In the genomic region with DNA sequence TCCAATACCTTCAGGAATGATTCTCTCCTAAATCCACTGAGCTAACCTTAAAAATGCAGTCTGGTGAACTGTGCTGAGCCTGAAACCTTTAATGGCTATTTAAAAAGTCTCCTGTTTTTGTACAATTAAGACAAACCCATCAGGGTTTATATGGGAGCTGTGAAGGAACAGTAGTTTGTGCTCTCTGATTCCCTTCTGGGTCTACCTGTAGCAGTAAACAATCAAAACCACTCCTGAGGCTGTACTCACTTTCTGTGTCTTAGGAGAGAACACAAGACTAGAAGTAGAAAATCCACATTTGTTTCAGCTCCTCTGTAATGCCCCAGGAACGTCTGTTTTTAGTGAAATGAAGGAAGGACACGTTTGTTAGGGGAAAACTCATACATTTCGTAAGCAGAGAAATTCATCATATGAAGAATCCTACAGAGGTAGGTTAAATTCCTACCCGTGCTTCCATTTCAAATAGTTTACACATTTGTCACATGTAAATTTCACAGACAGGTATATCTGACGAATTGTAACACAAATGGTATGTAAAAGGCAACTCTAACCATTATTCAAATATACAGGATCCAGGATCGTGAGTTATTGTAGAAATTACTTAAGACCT, we compare ENCODE assay signal across 18 cellular contexts. TPM values are rescaled to one million over a fixed set of nuclear protein-coding genes. Genes with fewer than 3 reads are reported as not detected.
DNase-seq lines count a peak whose midpoint lies in the region; ATAC-seq and TF ChIP-seq lines count a peak whose summit lies in the region.
"Had no signal": no experiment of that assay in that cellular context is flagged by ENCODE, and none has a peak within 500 bp of the region (broad histone marks: within the 10 kb centered on the region; RNA-seq: fewer than 3 reads in every experiment).

No MANE protein-coding gene starts in this region.

- H3K9me3 ChIP-seq in HAP-1 (no peaks in the 10 kb centered on the region), RWPE2 (ENCODE audit: severe bottlenecking) (no peaks in the 10 kb centered on the region), gastroesophageal sphincter (no peaks in the 10 kb centered on the region), smooth muscle cell (replicated peaks; ENCODE audit: low read depth) (no peaks in the 10 kb centered on the region), heart right ventricle (no peaks in the 10 kb centered on the region)
- H3K9me3 ChIP-seq: tibial nerve had no signal

- peaks cover 3% of the 10 kb centered on the region for H3F3A ChIP-seq in smooth muscle cell (ENCODE audit: low read depth)

- in situ Hi-C loops in HAP-1 (cut with MboI; ENCODE audit: low sequenced_read_pairs) = no loop called here

- H2AFZ ChIP-seq in smooth muscle cell (ENCODE audit: low read depth) = no peak overlapping the region

- H3K79me2 ChIP-seq in smooth muscle cell (ENCODE audit: low read depth) = peaks cover 87% of the 10 kb centered on the region

- H3K9ac ChIP-seq in smooth muscle cell (ENCODE audit: low read depth) = peak overlapping the region; percentile 86

- H3K27ac ChIP-seq in RWPE2 (ENCODE audit: poor library complexity, severe bottlenecking) (peak overlapping the region; percentile 75), gastroesophageal sphincter (peak overlapping the region in 3 of 4 donors; percentile 13 to 91 (median 85)), smooth muscle cell (ENCODE audit: low read depth) (peak overlapping the region; percentile 85), heart right ventricle (peak overlapping the region in 2 of 10 donors; percentile 31 to 41)
- H3K27ac ChIP-seq: C4-2B had no signal

- peak overlapping the region; percentile 3; the same call in 1 of the 2 replicates for H3K4me3 ChIP-seq in HAP-1
- no peak overlapping the region for H3K4me3 ChIP-seq in RWPE2 (ENCODE audit: severe bottlenecking)
- H3K4me3 ChIP-seq in gastroesophageal sphincter = no peak overlapping the region
- peak overlapping the region; percentile 87 for H3K4me3 ChIP-seq in smooth muscle cell
- H3K4me3 ChIP-seq in heart right ventricle = no peak overlapping the region
- H3K4me3 ChIP-seq: tibial nerve had no signal

- peaks cover 77% of the 10 kb centered on the region for H4K20me1 ChIP-seq in smooth muscle cell (ENCODE audit: low read depth)

- no peak for TF ChIP-seq POLR2A in gastroesophageal sphincter (IDR thresholded peaks at IDR 0.05)

- ATAC-seq in RWPE2 (ENCODE audit: low read depth) (peak; percentile 70), gastroesophageal sphincter (no peak), heart right ventricle (no peak), HG03108 (IDR thresholded peaks at IDR 0.05; ENCODE audit: unreplicated experiment) (no peak)

- H3K4me1 ChIP-seq in HAP-1 (peaks cover 32% of the 10 kb centered on the region), RWPE2 (ENCODE audit: insufficient read depth, poor library complexity, severe bottlenecking) (peaks cover 25% of the 10 kb centered on the region), gastroesophageal sphincter (peaks cover 0 to 66% (median 9%) of the 10 kb centered on the region in 3 donors), smooth muscle cell (ENCODE audit: low read depth) (peaks cover 45% of the 10 kb centered on the region), heart right ventricle (peaks cover 5 to 68% (median 49%) of the 10 kb centered on the region in 9 donors)

- no peak for DNase-seq in HAP-1 (ENCODE audit: low spot score in 2 of 2)
- DNase-seq in RWPE2 (ENCODE audit: low spot score) = no peak
- DNase-seq in smooth muscle cell (lab: John Stamatoyannopoulos, UW; ENCODE audit: unreplicated experiment) = no peak
- DNase-seq in activated CD4-positive, alpha-beta T cell treated with anti-CD3 and anti-CD28 coated beads, Interleukin-2, amount 50 U/mL, for 48 hours = no peak
- DNase-seq in heart right ventricle = no peak
- no peak for DNase-seq in HuH-7 (ENCODE audit: low spot score)
- DNase-seq: activated CD4-positive, alpha-beta T cell treated with anti-CD3 and anti-CD28 coated beads for 48 hours; activated naive CD4-positive, alpha-beta T cell treated with Interleukin-2 at 50 U/mL for 16 hours; DMS153; glutamatergic neuron; NCI-H2227 treated with DMSO at 0.1 percent for 48 hours; occipital lobe; SHP77; T1000 had no signal

- WGBS in gastroesophageal sphincter (ENCODE audit: low coverage in 1 of 2), 2 donors = 43 to 66% methylated on average over 6 of the region's 6 CpGs
- 47% methylated on average over 6 of the region's 6 CpGs for WGBS in smooth muscle cell (ENCODE audit: low lambda C conversion rate)
- 71 to 76% methylated on average over 6 of the region's 6 CpGs for WGBS in heart right ventricle, 2 donors

- no peaks in the 10 kb centered on the region; the same call in none of the 2 replicates for H3K36me3 ChIP-seq in HAP-1 (replicated peaks)
- H3K36me3 ChIP-seq in RWPE2 (ENCODE audit: low read depth) = 0 out of 2 replicates have a peak, but pooled peaks cover 4% of the 10 kb centered on the region
- no peaks in the 10 kb centered on the region for H3K36me3 ChIP-seq in gastroesophageal sphincter
- H3K36me3 ChIP-seq in smooth muscle cell (ENCODE audit: low read depth) = no peaks in the 10 kb centered on the region
- H3K36me3 ChIP-seq in heart right ventricle = peaks cover 0 to 5% (median 0%) of the 10 kb centered on the region in 9 donors
- H3K36me3 ChIP-seq: tibial nerve had no signal

- no peak for TF ChIP-seq EP300 in gastroesophageal sphincter (IDR thresholded peaks at IDR 0.05)

- intact Hi-C loops in heart right ventricle (cut with DNase I) = loop anchor here in 8 of 10 donors (5.0 to 10.0 kb wide), 13 partner anchors 37 to 417 kb away; no protein-coding TSS in a partner anchor

- H3K27me3 ChIP-seq in HAP-1 (ENCODE audit: low read depth) = no peaks in the 10 kb centered on the region
- H3K27me3 ChIP-seq in RWPE2 (ENCODE audit: insufficient read depth, poor library complexity, severe bottlenecking) = no peaks in the 10 kb centered on the region
- no peaks in the 10 kb centered on the region for H3K27me3 ChIP-seq in gastroesophageal sphincter
- H3K27me3 ChIP-seq in smooth muscle cell (ENCODE audit: low read depth) = no peaks in the 10 kb centered on the region
- H3K27me3 ChIP-seq in heart right ventricle = no peaks in the 10 kb centered on the region
- H3K27me3 ChIP-seq: tibial nerve had no signal

- peak overlapping the region; percentile 84 for H3K4me2 ChIP-seq in smooth muscle cell

- TF ChIP-seq CTCF in RWPE2 (IDR thresholded peaks at IDR 0.05; ENCODE audit: poor library complexity, severe bottlenecking) (no peak), gastroesophageal sphincter (IDR thresholded peaks at IDR 0.05) (no peak), smooth muscle cell (IDR thresholded peaks at IDR 0.05; ENCODE audit: borderline replicate concordance, insufficient read depth, poor library complexity, severe bottlenecking) (no peak), heart right ventricle (IDR thresholded peaks at IDR 0.05) (no peak)

RNA-seq across cellular contexts. Expression of a gene that starts 2.6 kb away (rescaled TPM):
- total RNA-seq in gastroesophageal sphincter (100 to 1,000 TPM in 2 of 4 donors, 10 to 100 TPM in 2; 84.4 to 134 (median 110) TPM), smooth muscle cell (56.3 and 70.1 TPM in 2 replicates), heart right ventricle (100 to 1,000 TPM in 9 of 10 donors, 10 to 100 TPM in 1; 97.3 to 176 (median 149) TPM)
- polyA plus RNA-seq in smooth muscle cell (67.5 and 78.4 TPM in 2 replicates), heart right ventricle (10 to 100 TPM; 34.5 to 39.7 TPM)

Comparison
In these comparisons a context has a peak if more than half of its experiments do, and no peak if none do; other contexts are left out.
1. H3K4me3 ChIP-seq: peak in HAP-1 (single experiment) and smooth muscle cell (single experiment); none in RWPE2 (single experiment), gastroesophageal sphincter (0 of 2) and heart right ventricle (0 of 10).